Comparison of ENCODE assay signal across 23 cellular contexts in genomic region chrY:7845776-7846175, GRCh38.
"Had no signal": no experiment of that assay in that cellular context is flagged by ENCODE, and none has a peak within 500 bp of the region (broad histone marks: within the 10 kb centered on the region; RNA-seq: fewer than 3 reads in every experiment).

No MANE protein-coding gene starts in this region.

- H3K9me3 Mint-ChIP-seq: memory B cell; natural killer cell; stimulated activated naive CD8-positive, alpha-beta T cell treated with anti-CD3 and anti-CD28 coated beads, Interleukin-15, Interleukin-2, amounts not matched to agents 100 ng/mL and 50 ng/mL, for 24 hours had no signal

- H3K27ac Mint-ChIP-seq: memory B cell; natural killer cell; stimulated activated naive B cell treated with anti-CD40 and anti-IgM and Interleukin-4, amounts not matched to agents 10 μg/mL and 1 μg/mL and 100 μg/mL, for 72 hours; stimulated activated naive CD8-positive, alpha-beta T cell treated with anti-CD3 and anti-CD28 coated beads, Interleukin-15, Interleukin-2, amounts not matched to agents 100 ng/mL and 50 ng/mL, for 24 hours had no signal

- H3K4me1 ChIP-seq: gastrocnemius medialis, lower lobe of right lung, psoas muscle, sigmoid colon, spleen, tibial nerve, upper lobe of left lung had no signal

- H3K4me3 ChIP-seq: dorsolateral prefrontal cortex, gastrocnemius medialis, lower lobe of right lung, ovary, psoas muscle, sigmoid colon, skin epidermis, spleen, thoracic aorta, tibial nerve, upper lobe of left lung had no signal

- H3K27me3 Mint-ChIP-seq: stimulated activated naive B cell treated with anti-CD40 and anti-IgM and Interleukin-4, amounts not matched to agents 10 μg/mL and 1 μg/mL and 100 μg/mL, for 72 hours had no signal

- H3K36me3 Mint-ChIP-seq: memory B cell; natural killer cell; stimulated activated naive B cell treated with anti-CD40 and anti-IgM and Interleukin-4, amounts not matched to agents 10 μg/mL and 1 μg/mL and 100 μg/mL, for 72 hours had no signal

- H3K27ac ChIP-seq: dorsolateral prefrontal cortex, gastrocnemius medialis, lower lobe of right lung, ovary, psoas muscle, sigmoid colon, skin epidermis, spleen, thoracic aorta, tibial nerve, upper lobe of left lung had no signal

- H3K27me3 ChIP-seq: dorsolateral prefrontal cortex, gastrocnemius medialis, ovary, sigmoid colon, spleen, tibial nerve, upper lobe of left lung had no signal

- H3K4me3 Mint-ChIP-seq: memory B cell; natural killer cell; stimulated activated naive B cell treated with anti-CD40 and anti-IgM and Interleukin-4, amounts not matched to agents 10 μg/mL and 1 μg/mL and 100 μg/mL, for 72 hours; stimulated activated naive CD8-positive, alpha-beta T cell treated with anti-CD3 and anti-CD28 coated beads, Interleukin-15, Interleukin-2, amounts not matched to agents 100 ng/mL and 50 ng/mL, for 24 hours had no signal

- H3K36me3 ChIP-seq: gastrocnemius medialis, lower lobe of right lung, ovary, sigmoid colon, spleen, thoracic aorta, tibial nerve, upper lobe of left lung had no signal

- H3K4me1 Mint-ChIP-seq: memory B cell, natural killer cell had no signal

- ATAC-seq: gastrocnemius medialis; left ventricle myocardium superior; lower lobe of right lung; natural killer cell; psoas muscle; right cardiac atrium; stimulated activated naive B cell treated with anti-CD40 and anti-IgM and Interleukin-4, amounts not matched to agents 10 μg/mL and 1 μg/mL and 100 μg/mL, for 72 hours had no signal

- DNase-seq: dorsolateral prefrontal cortex; effector CD4-positive, alpha-beta T cell; gastrocnemius medialis; head of caudate nucleus; left ventricle myocardium superior; lower lobe of right lung; natural killer cell; occipital lobe; ovary; posterior cingulate gyrus; psoas muscle; right cardiac atrium; sigmoid colon; spleen; stimulated activated CD4-positive, alpha-beta T cell treated with anti-CD3 and anti-CD28 coated beads, Interleukin-15, amount 100 ng/mL, for 24 hours; stimulated activated CD4-positive, alpha-beta T cell treated with anti-CD3 and anti-CD28 coated beads, Interleukin-2, amount 100 ng/mL, for 48 hours; stimulated activated naive B cell treated with anti-CD40 and anti-IgM and Interleukin-4, amounts not matched to agents 10 μg/mL and 1 μg/mL and 100 μg/mL, for 72 hours; upper lobe of left lung had no signal
